Comparison of ENCODE assay signal across 16 cellular contexts in the genomic region with DNA sequence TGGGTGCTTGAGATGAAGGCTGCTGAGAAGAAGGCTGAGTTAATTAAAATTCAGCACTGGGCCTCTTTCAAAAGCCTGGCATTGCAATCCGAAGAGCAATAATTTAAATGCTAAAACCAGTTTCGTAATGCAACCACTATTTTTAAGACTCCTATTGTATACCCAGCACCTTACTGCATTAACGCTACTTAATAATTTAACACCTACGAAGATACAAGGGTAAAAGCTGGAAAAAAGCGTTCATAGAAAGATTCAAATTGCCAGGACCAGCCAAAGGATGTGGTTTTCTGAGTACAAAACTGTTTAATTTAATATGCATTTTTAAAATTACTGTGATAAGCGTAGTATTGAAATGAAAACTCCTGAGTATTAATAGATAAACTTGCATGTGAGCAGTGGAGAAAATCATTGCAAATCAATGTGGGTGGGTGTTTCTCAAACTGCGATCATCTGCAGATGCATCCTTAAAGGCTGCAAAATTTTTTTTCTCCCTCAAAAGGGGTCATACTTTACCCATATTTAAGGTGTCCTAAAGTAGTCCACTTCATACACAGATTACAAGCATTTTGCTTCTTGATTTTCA.
"Had no signal": no experiment of that assay in that cellular context is flagged by ENCODE, and none has a peak within 500 bp of the region (broad histone marks: within the 10 kb centered on the region; RNA-seq: fewer than 3 reads in every experiment).

No MANE protein-coding gene starts in this region.

- H3K27me3 ChIP-seq: hepatocyte, pancreas had no signal

- H3K27me3 Mint-ChIP-seq: activated CD4-positive, alpha-beta T cell treated with anti-CD3 and anti-CD28 coated beads, Interleukin-2, amount 10 ng/mL, durations not matched to agents 7 days and 5 days had no signal

- H3K4me1 Mint-ChIP-seq: brain had no signal

- DNase-seq: activated CD4-positive, alpha-beta T cell treated with anti-CD3 and anti-CD28 coated beads, Interleukin-2, amount 10 ng/mL, durations not matched to agents 7 days and 5 days; activated naive CD4-positive, alpha-beta T cell treated with anti-CD3 and anti-CD28 coated beads, Interleukin-2, amount 10 ng/mL, durations not matched to agents 7 days and 5 days; amygdala; central memory CD4-positive, alpha-beta T cell; cortex of kidney; effector CD4-positive, alpha-beta T cell; esophagus squamous epithelium; midbrain; pancreas; upper lobe of right lung had no signal

- H3K4me3 Mint-ChIP-seq: activated CD4-positive, alpha-beta T cell treated with anti-CD3 and anti-CD28 coated beads, Interleukin-2, amount 10 ng/mL, durations not matched to agents 7 days and 5 days; activated naive CD4-positive, alpha-beta T cell treated with anti-CD3 and anti-CD28 coated beads, Interleukin-2, amount 10 ng/mL, durations not matched to agents 7 days and 5 days had no signal

- H3K36me3 ChIP-seq: esophagus squamous epithelium, pancreas, thoracic aorta, upper lobe of right lung had no signal

- H3K27ac Mint-ChIP-seq: activated naive CD4-positive, alpha-beta T cell treated with anti-CD3 and anti-CD28 coated beads, Interleukin-2, amount 10 ng/mL, durations not matched to agents 7 days and 5 days; activated T-helper 2 cell treated with anti-CD3 and anti-CD28 coated beads, Interferon-gamma antibody, Interleukin-2, Interleukin-4, amounts not matched to agents 10 μg/mL and 5 μg/mL and 100 μg/mL, durations not matched to agents 14 hours and 24 hours and 36 hours had no signal

- H3K4me3 ChIP-seq: esophagus squamous epithelium, hepatocyte, pancreas, thoracic aorta, upper lobe of right lung had no signal

- H3K36me3 Mint-ChIP-seq: brain had no signal

- H3K4me1 ChIP-seq: esophagus squamous epithelium, pancreas, upper lobe of right lung had no signal

- H3K27ac ChIP-seq: esophagus squamous epithelium, hepatocyte, pancreas, thoracic aorta, upper lobe of right lung had no signal

- ATAC-seq: left lobe of liver, pancreas, sciatic nerve, upper lobe of right lung had no signal

- H3K9me3 ChIP-seq: esophagus squamous epithelium, pancreas, thoracic aorta, upper lobe of right lung had no signal
